In the genomic region with DNA sequence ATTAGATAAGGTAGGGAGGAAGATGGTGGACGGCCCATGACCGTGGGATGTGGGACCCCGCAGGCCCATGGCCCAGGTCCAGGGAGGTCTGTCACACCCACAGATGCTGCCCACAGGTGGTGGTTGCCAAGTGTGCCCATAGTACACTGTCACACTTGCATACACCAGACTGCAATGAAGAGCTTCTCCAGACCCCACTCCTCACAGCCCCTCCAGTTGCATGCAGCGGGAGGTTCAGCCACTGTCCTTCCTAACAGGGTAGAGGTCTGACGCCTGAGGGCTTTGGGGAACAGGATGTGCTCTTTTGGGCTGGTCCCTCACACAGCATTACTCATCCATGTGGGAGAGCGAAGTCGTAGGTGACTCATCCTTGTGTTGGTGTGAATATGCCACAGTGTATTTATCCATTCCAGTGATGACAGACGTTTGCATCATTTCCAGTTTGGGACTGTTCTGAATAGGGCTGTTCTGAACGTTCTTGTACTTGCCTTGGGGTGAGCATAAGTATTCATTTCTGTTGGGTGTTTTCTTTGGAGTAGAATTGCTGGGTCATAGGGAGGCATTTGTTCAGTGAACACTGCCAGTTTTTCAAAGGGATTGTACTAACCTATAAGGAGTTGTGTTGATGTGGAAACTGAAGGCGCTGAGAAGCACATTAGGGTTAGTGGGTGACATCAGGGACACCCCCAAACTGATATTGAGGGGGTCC, we compare ENCODE assay signal across 8 cellular contexts. TPM values are rescaled to one million over a fixed set of nuclear protein-coding genes. Genes with fewer than 3 reads are reported as not detected.
DNase-seq lines count a peak whose midpoint lies in the region; ATAC-seq, FAIRE-seq and TF ChIP-seq lines count a peak whose summit lies in the region.

No MANE protein-coding gene starts in this region.

- H3K27me3 Mint-ChIP-seq in activated CD4-positive, alpha-beta T cell treated with anti-CD3 and anti-CD28 coated beads, Interleukin-2, amount 10 ng/mL, durations not matched to agents 7 days and 5 days: peaks cover 12% of the 10 kb centered on the region

- H3K27ac Mint-ChIP-seq in activated CD4-positive, alpha-beta T cell treated with anti-CD3 and anti-CD28 coated beads, Interleukin-2, amount 10 ng/mL, durations not matched to agents 7 days and 5 days: peak overlapping the region; percentile 10

- WGBS in pancreas, 2 donors: 61 to 73% methylated on average over 10 of the region's 10 CpGs

- H3K4me1 Mint-ChIP-seq in activated CD4-positive, alpha-beta T cell treated with anti-CD3 and anti-CD28 coated beads, Interleukin-2, amount 10 ng/mL, durations not matched to agents 7 days and 5 days: peaks cover 14% of the 10 kb centered on the region

- CTCF ChIA-PET in activated CD4-positive, alpha-beta T cell treated with anti-CD3 and anti-CD28 coated beads, Interleukin-2, amount 10 ng/mL, durations not matched to agents 7 days and 5 days (lab: Charles Lee): interaction anchor here (0.5 kb wide), 1 partner anchor 165 kb away, joined by 3 read pairs; no protein-coding TSS in a partner anchor

- TF ChIP-seq CTCF in GM12865 (IDR thresholded peaks at IDR 0.05; ENCODE audit: insufficient read depth, low read depth, low read length, missing control alignments) (no peak), pancreas (IDR thresholded peaks at IDR 0.05) (no peak)

- H3K27ac ChIP-seq in pancreas: no peak overlapping the region

- peak; percentile 18 for DNase-seq in GM12865 (ENCODE audit: low read depth)
- DNase-seq in HUDEP-2 (lab: John Stamatoyannopoulos, UW; ENCODE audit: unreplicated experiment in 76 of 76): peak in 65 of 76 experiments; percentile 9 to 82 (median 55)
- peak; percentile 44 for DNase-seq in activated CD4-positive, alpha-beta T cell treated with anti-CD3 and anti-CD28 coated beads, Interleukin-2, amount 10 ng/mL, durations not matched to agents 7 days and 5 days
- DNase-seq in pancreas: no peak
- DNase-seq in NCI-H1105 treated with DMSO at 0.1 percent for 48 hours (lab: John Stamatoyannopoulos, UW): no peak
- no peak for DNase-seq in cerebellum (ENCODE audit: low spot score)

- H3K9me3 ChIP-seq in pancreas: no peaks in the 10 kb centered on the region

- intact Hi-C loops in pancreas (cut with DNase I): no loop called here

- no peaks in the 10 kb centered on the region for H3K36me3 ChIP-seq in pancreas

- no peak overlapping the region for H3K4me3 Mint-ChIP-seq in activated CD4-positive, alpha-beta T cell treated with anti-CD3 and anti-CD28 coated beads, Interleukin-2, amount 10 ng/mL, durations not matched to agents 7 days and 5 days

- no peaks in the 10 kb centered on the region for H3K27me3 ChIP-seq in pancreas

- no peaks in the 10 kb centered on the region for H3K9me3 Mint-ChIP-seq in activated CD4-positive, alpha-beta T cell treated with anti-CD3 and anti-CD28 coated beads, Interleukin-2, amount 10 ng/mL, durations not matched to agents 7 days and 5 days

- H3K4me3 ChIP-seq in GM12865 (ENCODE audit: low read depth, low read length) (no peak overlapping the region), pancreas (no peak overlapping the region)

- ATAC-seq in esophagus mucosa: peak; percentile 93
- ATAC-seq in pancreas: peak in 3 of 4 donors; percentile 39 to 81 (median 55)
- ATAC-seq in GM21381 (IDR thresholded peaks at IDR 0.05; ENCODE audit: unreplicated experiment): no peak

- peaks cover 5 to 12% (median 9%) of the 10 kb centered on the region in 3 donors for H3K4me1 ChIP-seq in pancreas

- no peaks in the 10 kb centered on the region for H3K36me3 Mint-ChIP-seq in activated CD4-positive, alpha-beta T cell treated with anti-CD3 and anti-CD28 coated beads, Interleukin-2, amount 10 ng/mL, durations not matched to agents 7 days and 5 days (ENCODE audit: low read depth)

- POLR2A ChIA-PET in activated CD4-positive, alpha-beta T cell treated with anti-CD3 and anti-CD28 coated beads, Interleukin-2, amount 10 ng/mL, durations not matched to agents 7 days and 5 days (lab: Charles Lee): no interaction called here

- FAIRE-seq in pancreas (lab: Jason Lieb, UNC): no peak

RNA-seq across cellular contexts. Expression of a gene that starts 10.1 kb away (rescaled TPM):
- total RNA-seq in activated CD4-positive, alpha-beta T cell treated with anti-CD3 and anti-CD28 coated beads, Interleukin-2, amount 10 ng/mL, durations not matched to agents 7 days and 5 days: 10 to 100 TPM; 28.7 to 30.2 TPM
- total RNA-seq in esophagus mucosa (63.1 TPM), pancreas (10 to 100 TPM; 17.4 to 25.0 (median 23.7) TPM), cerebellum (61.5 TPM)
- 10 to 100 TPM; 37.2 TPM for polyA plus RNA-seq in pancreas

RNA-seq across cellular contexts. Expression of a gene that starts 42.3 kb away (rescaled TPM):
- total RNA-seq in activated CD4-positive, alpha-beta T cell treated with anti-CD3 and anti-CD28 coated beads, Interleukin-2, amount 10 ng/mL, durations not matched to agents 7 days and 5 days: 10 to 100 TPM; 33.8 to 45.6 TPM
- 27.3 TPM for total RNA-seq in esophagus mucosa
- total RNA-seq in pancreas: 10 to 100 TPM; 31.4 to 63.0 (median 41.6) TPM
- polyA plus RNA-seq in pancreas: 10 to 100 TPM; 99.0 to 99.3 TPM
- total RNA-seq in cerebellum: 38.0 TPM

Comparison
In these comparisons a context has a peak if more than half of its experiments do, and no peak if none do; other contexts are left out.
1. DNase-seq: peak in GM12865 (single experiment), HUDEP-2 (65 of 76) and activated CD4-positive, alpha-beta T cell treated with anti-CD3 and anti-CD28 coated beads, Interleukin-2, amount 10 ng/mL, durations not matched to agents 7 days and 5 days (single experiment); none in pancreas (0 of 6), NCI-H1105 treated with DMSO at 0.1 percent for 48 hours (single experiment) and cerebellum (single experiment).